In the genomic region with DNA sequence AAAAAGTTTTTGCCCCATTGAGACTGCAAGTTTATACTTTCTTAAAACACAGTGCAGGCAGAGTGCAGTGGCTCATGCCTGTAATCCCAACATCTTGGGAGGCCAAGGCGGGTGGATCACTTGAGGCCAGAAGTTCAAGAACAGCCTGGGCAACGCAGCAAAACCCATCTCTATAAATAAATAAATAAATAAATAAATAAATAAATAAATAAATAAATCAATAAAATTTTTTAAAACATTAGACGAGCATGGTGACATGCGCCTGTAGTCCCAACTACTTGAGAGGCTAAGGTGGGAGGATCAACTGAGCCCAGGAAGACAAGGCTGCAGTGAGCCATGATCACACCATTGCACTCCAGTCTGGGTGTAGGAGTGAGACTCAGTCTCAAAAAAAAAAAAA, we compare ENCODE assay signal across 29 cellular contexts.
DNase-seq lines count a peak whose midpoint lies in the region; ATAC-seq, FAIRE-seq and TF ChIP-seq lines count a peak whose summit lies in the region.
"Had no signal": no experiment of that assay in that cellular context is flagged by ENCODE, and none has a peak within 500 bp of the region (broad histone marks: within the 10 kb centered on the region; RNA-seq: fewer than 3 reads in every experiment).

No MANE protein-coding gene starts in this region.

- no peak for TF ChIP-seq POLR2A in A549 (IDR thresholded peaks at IDR 0.05; ENCODE audit: low read length)

- H3K27ac ChIP-seq in A549 (no peak overlapping the region), HEK293 (ENCODE audit: extremely low read depth, low read depth, low read length) (no peak overlapping the region)
- H3K27ac ChIP-seq: 22Rv1; BLaER1; BLaER1 treated with 17β-estradiol and CSF1 and Interleukin-3, amounts not matched to agents 10 nM and 100 nM; C4-2B had no signal

- H3K36me3 ChIP-seq in HEK293 (ENCODE audit: control insufficient read depth in 2 of 2, insufficient read depth in 1 of 2, low read length in 2 of 2): no peaks in the 10 kb centered on the region
- H3K36me3 ChIP-seq: BE2C, BLaER1 had no signal

- DNase-seq in A549 (ENCODE audit: low read depth in 1 of 2, low spot score in 1 of 2): no peak
- DNase-seq in DMS53 treated with DMSO at 0.1 percent for 48 hours (lab: John Stamatoyannopoulos, UW; ENCODE audit: unreplicated experiment): no peak
- DNase-seq: 8988T; ACHN; AML-193; BE2C; C1 segment of cervical spinal cord; Caco-2; Calu3; CD4-positive, alpha-beta memory T cell; CD4-positive, alpha-beta T cell; CD4-positive, CD25-positive, alpha-beta regulatory T cell; CD8-positive, alpha-beta memory T cell; CD8-positive, alpha-beta T cell; COR-L47; DMS 273 treated with DMSO at 0.1 percent for 48 hours; DMS153; DMS53; DMS79; DMS79 treated with DMSO at 0.1 percent for 48 hours; DND-41; EL had no signal

- TF ChIP-seq CTCF in A549 (IDR thresholded peaks at IDR 0.05): no peak
- TF ChIP-seq CTCF in HEK293 (tag by site-specific recombination; IDR thresholded peaks at IDR 0.05): no peak

- ATAC-seq in A549: no peak
- no peak for ATAC-seq in GM19035 (IDR thresholded peaks at IDR 0.05; ENCODE audit: unreplicated experiment)
- ATAC-seq: CD8-positive, alpha-beta T cell had no signal

- H3K4me2 ChIP-seq in A549: no peak overlapping the region
- H3K4me2 ChIP-seq: BLaER1; BLaER1 treated with 17β-estradiol and CSF1 and Interleukin-3, amounts not matched to agents 10 nM and 100 nM had no signal

- 99% methylated on average over 4 of the region's 4 CpGs for WGBS in A549 (ENCODE audit: missing lambda C conversion rate)

- no peak for FAIRE-seq in A549 (lab: Jason Lieb, UNC)
- FAIRE-seq: A204.1 had no signal

- H3K4me3 ChIP-seq in A549: no peak overlapping the region
- H3K4me3 ChIP-seq in HEK293 (ENCODE audit: low read depth, low read length): no peak overlapping the region
- H3K4me3 ChIP-seq: BLaER1; BLaER1 treated with 17β-estradiol and CSF1 and Interleukin-3, amounts not matched to agents 10 nM and 100 nM had no signal

- H3K9me3 ChIP-seq in A549: no peaks in the 10 kb centered on the region
- H3K9me3 ChIP-seq in HEK293 (ENCODE audit: control insufficient read depth, insufficient read depth, low read depth, low read length): no peaks in the 10 kb centered on the region
- H3K9me3 ChIP-seq: BE2C; BLaER1; BLaER1 treated with 17β-estradiol and CSF1 and Interleukin-3, amounts not matched to agents 10 nM and 100 nM; Caco-2 had no signal

- no peaks in the 10 kb centered on the region for H3K4me1 ChIP-seq in A549
- no peaks in the 10 kb centered on the region for H3K4me1 ChIP-seq in HEK293 (ENCODE audit: control insufficient read depth, insufficient read depth, low read length)
- H3K4me1 ChIP-seq: BLaER1; BLaER1 treated with 17β-estradiol and CSF1 and Interleukin-3, amounts not matched to agents 10 nM and 100 nM had no signal

- no peak for TF ChIP-seq RAD21 in A549 (conservative IDR thresholded peaks at IDR 0.05 in 1 of 2, IDR thresholded peaks at IDR 0.05 in 1 of 2)

- no peak for TF ChIP-seq EP300 in A549 (IDR thresholded peaks at IDR 0.05)

- CTCF ChIA-PET in A549 (lab: Yijun Ruan, JAX): no interaction called here
- CTCF ChIA-PET in HEK293 (lab: Yijun Ruan, JAX): no interaction called here

- POLR2A ChIA-PET in A549 (lab: Yijun Ruan, JAX) (no interaction called here), HEK293 (lab: Yijun Ruan, JAX) (no interaction called here)

TF ChIP-seq in A549, 52 proteins besides CTCF, POLR2A, EP300 and RAD21:
- peak; percentile 20; the same call in 1 of the 2 replicates for TF ChIP-seq ZC3H11A (IDR thresholded peaks at IDR 0.05)
- no peak for TF ChIP-seq CEBPB (IDR thresholded peaks at IDR 0.05)

TF ChIP-seq in HEK293, 187 proteins besides CTCF, POLR2A, EP300 and RAD21 (continues in another document):
- TF ChIP-seq ZBTB8A (tag by site-specific recombination; IDR thresholded peaks at IDR 0.05): 0 out of 2 replicates have a peak, but pooled peaks have one; percentile 24
- TF ChIP-seq ZNF394 (tag by site-specific recombination; IDR thresholded peaks at IDR 0.05; ENCODE audit: borderline replicate concordance): peak; percentile 74; the same call in 1 of the 2 replicates
- no peak for TF ChIP-seq ZNF76 (tag by site-specific recombination; IDR thresholded peaks at IDR 0.05; ENCODE audit: borderline replicate concordance, low read depth)
- TF ChIP-seq ZNF426 (tag by site-specific recombination; IDR thresholded peaks at IDR 0.05): peak; percentile 44
- peak; percentile 34 for TF ChIP-seq ZNF555 (tag by site-specific recombination; conservative IDR thresholded peaks at IDR 0.05)
- TF ChIP-seq, protein P1, sequence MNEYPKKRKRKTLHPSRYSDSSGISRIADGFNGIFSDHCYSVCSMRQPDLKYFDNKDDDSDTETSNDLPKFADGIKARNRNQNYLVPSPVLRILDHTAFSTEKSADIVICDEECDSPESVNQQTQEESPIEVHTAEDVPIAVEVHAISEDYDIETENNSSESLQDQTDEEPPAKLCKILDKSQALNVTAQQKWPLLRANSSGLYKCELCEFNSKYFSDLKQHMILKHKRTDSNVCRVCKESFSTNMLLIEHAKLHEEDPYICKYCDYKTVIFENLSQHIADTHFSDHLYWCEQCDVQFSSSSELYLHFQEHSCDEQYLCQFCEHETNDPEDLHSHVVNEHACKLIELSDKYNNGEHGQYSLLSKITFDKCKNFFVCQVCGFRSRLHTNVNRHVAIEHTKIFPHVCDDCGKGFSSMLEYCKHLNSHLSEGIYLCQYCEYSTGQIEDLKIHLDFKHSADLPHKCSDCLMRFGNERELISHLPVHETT (tag by site-specific recombination; IDR thresholded peaks at IDR 0.05): no peak
- TF ChIP-seq ZBTB11 (tag by site-specific recombination; conservative IDR thresholded peaks at IDR 0.05; ENCODE audit: low read depth): 0 out of 2 replicates have a peak, but pooled peaks have one; percentile 30
- 0 out of 2 replicates have a peak, but pooled peaks have one; percentile 13 for TF ChIP-seq ZNF623 (tag by site-specific recombination; IDR thresholded peaks at IDR 0.05)
- peak; percentile 61; the same call in 1 of the 2 replicates for TF ChIP-seq ZNF518A (tag by site-specific recombination; conservative IDR thresholded peaks at IDR 0.05; ENCODE audit: low read depth)
